In the genomic region with DNA sequence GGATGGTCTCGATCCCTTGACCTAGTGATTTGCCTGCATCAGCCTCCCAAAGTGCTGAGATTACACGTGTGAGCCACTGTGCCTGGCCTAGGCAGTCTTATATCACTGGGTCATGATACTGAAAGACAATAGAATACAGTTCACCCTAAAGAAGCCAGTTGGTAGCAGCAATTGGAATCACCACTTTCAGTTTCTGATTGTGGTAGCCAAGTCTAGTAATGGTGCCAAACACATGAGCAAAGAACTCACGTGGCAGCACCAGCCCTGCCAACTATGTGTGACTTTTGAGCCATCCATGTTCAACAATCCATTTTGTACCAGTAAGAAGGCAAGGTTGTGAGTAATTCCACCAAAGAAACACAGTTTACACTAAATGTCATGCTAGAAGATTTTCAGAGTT, we compare ENCODE assay signal across 24 cellular contexts.
"Had no signal": no experiment of that assay in that cellular context is flagged by ENCODE, and none has a peak within 500 bp of the region (broad histone marks: within the 10 kb centered on the region; RNA-seq: fewer than 3 reads in every experiment).

No MANE protein-coding gene starts in this region.

- H3K9ac ChIP-seq: KMS-11, SK-N-SH had no signal

- H3K27ac ChIP-seq: KMS-11, RWPE1 had no signal

- FAIRE-seq: K562 had no signal

- H3K4me2 ChIP-seq: KMS-11, SK-N-SH had no signal

- H3K9me3 ChIP-seq: SK-N-SH had no signal

- DNase-seq: Kasumi-1; NCI-H1092; NCI-H1105 treated with DMSO at 0.1 percent for 48 hours; NCI-H1417 treated with DMSO at 0.1 percent for 48 hours; NCI-H146; NCI-H1694 treated with DMSO at 0.1 percent for 48 hours; NCI-H1930; NCI-H2081; NCI-H2171; NCI-H226; NCI-H446; NCI-H510A; NCI-H524 treated with DMSO at 0.1 percent for 48 hours; NCI-H69; NCI-H774; NK-92 treated with Interleukin-12 subunit alpha and Interleukin-12 subunit beta, amount 100 ng/mL, for 24 hours; PC-3; SHP77; SK-N-SH; SW 1271 had no signal

- ATAC-seq: K562, Panc1, PC-3 had no signal

- H3K4me3 ChIP-seq: K562 had no signal
